20 cellular contexts compared by ENCODE assay signal in genomic region chr15:57280464-57280863, GRCh38.
"Had no signal": no experiment of that assay in that cellular context is flagged by ENCODE, and none has a peak within 500 bp of the region (broad histone marks: within the 10 kb centered on the region; RNA-seq: fewer than 3 reads in every experiment).

No MANE protein-coding gene starts in this region.

- H3K9ac ChIP-seq: SK-N-SH had no signal

- H3K9me2 ChIP-seq: SK-N-SH had no signal

- H3K9me3 ChIP-seq: MG63, SK-N-SH had no signal

- H3K4me3 ChIP-seq: MG63 had no signal

- DNase-seq: KG1, MG63, NCI-H1092, NCI-H1105 treated with DMSO at 0.1 percent for 48 hours, NCI-H1417 treated with DMSO at 0.1 percent for 48 hours, NCI-H146, NCI-H1694 treated with DMSO at 0.1 percent for 48 hours, NCI-H1930, NCI-H2081, NCI-H2107, NCI-H2227 treated with DMSO at 0.1 percent for 48 hours, NCI-H446, NCI-H510A, NCI-H524 treated with DMSO at 0.1 percent for 48 hours, NCI-H774, RPMI8226, SHP77, SK-N-SH, SW 1271 had no signal

- H3K4me2 ChIP-seq: SK-N-SH had no signal

- H3K27me3 ChIP-seq: MG63 had no signal

- FAIRE-seq: RCC 7860 had no signal
